In genomic region chr3:189799366-189799765, GRCh38 we compare ENCODE assay signal across 16 cellular contexts.
"Had no signal": no experiment of that assay in that cellular context is flagged by ENCODE, and none has a peak within 500 bp of the region (broad histone marks: within the 10 kb centered on the region; RNA-seq: fewer than 3 reads in every experiment).

No MANE protein-coding gene starts in this region.

- FAIRE-seq: urothelium cell line had no signal

- H3K27ac Mint-ChIP-seq: activated naive CD8-positive, alpha-beta T cell treated with anti-CD3 and anti-CD28 coated beads, Interleukin-2, amount 10 ng/mL, durations not matched to agents 7 days and 5 days; brain; naive B cell; neural progenitor cell had no signal

- H3K9me3 Mint-ChIP-seq: brain, naive B cell, neural progenitor cell had no signal

- H3K4me1 ChIP-seq: sigmoid colon, stomach had no signal

- H3K27me3 ChIP-seq: sigmoid colon, stomach had no signal

- DNase-seq: activated CD4-positive, alpha-beta T cell treated with anti-CD3 and anti-CD28 coated beads, Interleukin-2, amount 50 U/mL, for 1 hour; activated CD8-positive, alpha-beta memory T cell treated with anti-CD3 and anti-CD28 coated beads for 24 hours; activated naive CD8-positive, alpha-beta T cell treated with anti-CD3 and anti-CD28 coated beads, Interleukin-2, amount 10 ng/mL, durations not matched to agents 7 days and 5 days; cortex of kidney; effector CD4-positive, alpha-beta T cell; naive B cell; psoas muscle; sigmoid colon; stimulated activated CD4-positive, alpha-beta T cell treated with anti-CD3 and anti-CD28 coated beads, Interleukin-12 subunit alpha, Interleukin-12 subunit beta, amount 100 ng/mL, for 4 hours; stimulated activated CD4-positive, alpha-beta T cell treated with anti-CD3 and anti-CD28 coated beads, Interleukin-2, amount 100 ng/mL, for 24 hours; stomach; T1000 had no signal

- ATAC-seq: activated CD4-positive, CD25-positive, alpha-beta regulatory T cell treated with anti-CD3 and anti-CD28 coated beads, Interleukin-2, amount 50 U/mL, for 24 hours; psoas muscle had no signal

- H3K27ac ChIP-seq: neural progenitor cell, psoas muscle, sigmoid colon, stomach had no signal

- H3K9me3 ChIP-seq: psoas muscle, sigmoid colon, stomach had no signal

- H3K36me3 Mint-ChIP-seq: activated naive CD8-positive, alpha-beta T cell treated with anti-CD3 and anti-CD28 coated beads, Interleukin-2, amount 10 ng/mL, durations not matched to agents 7 days and 5 days; brain; naive B cell; neural progenitor cell had no signal

- H3K27me3 Mint-ChIP-seq: activated naive CD8-positive, alpha-beta T cell treated with anti-CD3 and anti-CD28 coated beads, Interleukin-2, amount 10 ng/mL, durations not matched to agents 7 days and 5 days; naive B cell had no signal

- H3K36me3 ChIP-seq: neural progenitor cell, sigmoid colon, stomach had no signal

- H3K4me1 Mint-ChIP-seq: activated naive CD8-positive, alpha-beta T cell treated with anti-CD3 and anti-CD28 coated beads, Interleukin-2, amount 10 ng/mL, durations not matched to agents 7 days and 5 days; naive B cell had no signal

- H3K4me3 Mint-ChIP-seq: activated naive CD8-positive, alpha-beta T cell treated with anti-CD3 and anti-CD28 coated beads, Interleukin-2, amount 10 ng/mL, durations not matched to agents 7 days and 5 days; brain; naive B cell; neural progenitor cell had no signal

- H3K4me3 ChIP-seq: neural progenitor cell, psoas muscle, sigmoid colon, stomach had no signal

- H2AFZ ChIP-seq: neural progenitor cell had no signal

- H3K4me2 ChIP-seq: neural progenitor cell had no signal

- H3K9ac ChIP-seq: neural progenitor cell had no signal
